ENCODE assay signal across 25 cellular contexts in genomic region chr4:128880662-128881061, GRCh38.
"Had no signal": no experiment of that assay in that cellular context is flagged by ENCODE, and none has a peak within 500 bp of the region (broad histone marks: within the 10 kb centered on the region; RNA-seq: fewer than 3 reads in every experiment).

No MANE protein-coding gene starts in this region.

- H3K9me3 Mint-ChIP-seq: activated naive CD4-positive, alpha-beta T cell treated with anti-CD3 and anti-CD28 coated beads, Interleukin-2, amount 50 U/mL, for 72 hours; activated T-cell treated with anti-CD3 and anti-CD28 coated beads, Interleukin-2, amount 50 U/mL, for 72 hours; central memory CD8-positive, alpha-beta T cell; natural killer cell treated with Interleukin-12 subunit alpha and Interleukin-12 subunit beta and Interleukin-15 and Interleukin-18, amount 100 ng/mL, for 72 hours had no signal

- H3K4me1 Mint-ChIP-seq: activated CD4-positive, alpha-beta T cell treated with anti-CD3 and anti-CD28 coated beads for 36 hours; central memory CD8-positive, alpha-beta T cell had no signal

- H3K4me3 Mint-ChIP-seq: activated CD4-positive, alpha-beta T cell treated with anti-CD3 and anti-CD28 coated beads for 36 hours; activated T-cell treated with anti-CD3 and anti-CD28 coated beads, Interleukin-2, amount 50 U/mL, for 72 hours; central memory CD8-positive, alpha-beta T cell; natural killer cell treated with Interleukin-12 subunit alpha and Interleukin-12 subunit beta and Interleukin-15 and Interleukin-18, amount 100 ng/mL, for 72 hours had no signal

- ATAC-seq: activated CD4-positive, alpha-beta T cell treated with anti-CD3 and anti-CD28 coated beads for 36 hours; activated naive CD4-positive, alpha-beta T cell treated with anti-CD3 and anti-CD28 coated beads, Interleukin-2, amount 50 U/mL, for 72 hours; activated T-cell treated with anti-CD3 and anti-CD28 coated beads, Interleukin-2, amount 50 U/mL, for 72 hours; gastrocnemius medialis; left cardiac atrium; left ventricle myocardium superior; mucosa of descending colon; natural killer cell treated with Interleukin-12 subunit alpha and Interleukin-12 subunit beta and Interleukin-15 and Interleukin-18, amount 100 ng/mL, for 72 hours; stimulated activated naive CD8-positive, alpha-beta T cell treated with anti-CD3 and anti-CD28 coated beads, Interleukin-15, Interleukin-2, amounts not matched to agents 100 U/mL and 50 U/mL, for 24 hours had no signal

- FAIRE-seq: colon, keratinocyte, urothelium cell line had no signal

- H3K27ac Mint-ChIP-seq: activated CD4-positive, alpha-beta T cell treated with anti-CD3 and anti-CD28 coated beads for 36 hours; activated naive CD4-positive, alpha-beta T cell treated with anti-CD3 and anti-CD28 coated beads, Interleukin-2, amount 50 U/mL, for 72 hours; activated T-cell treated with anti-CD3 and anti-CD28 coated beads, Interleukin-2, amount 50 U/mL, for 72 hours; natural killer cell treated with Interleukin-12 subunit alpha and Interleukin-12 subunit beta and Interleukin-15 and Interleukin-18, amount 100 ng/mL, for 72 hours had no signal

- H3K36me3 Mint-ChIP-seq: activated naive CD4-positive, alpha-beta T cell treated with anti-CD3 and anti-CD28 coated beads, Interleukin-2, amount 50 U/mL, for 72 hours had no signal

- H3K27ac ChIP-seq: brain microvascular endothelial cell, esophagus muscularis mucosa, gastrocnemius medialis, hepatocyte, right atrium auricular region, testis had no signal

- H3K4me1 ChIP-seq: esophagus muscularis mucosa, gastrocnemius medialis, right atrium auricular region, testis had no signal

- H3K36me3 ChIP-seq: brain microvascular endothelial cell, esophagus muscularis mucosa, gastrocnemius medialis, right atrium auricular region had no signal

- DNase-seq: activated CD4-positive, alpha-beta T cell treated with anti-CD3 and anti-CD28 coated beads for 36 hours; activated CD4-positive, CD25-positive, alpha-beta regulatory T cell; activated naive CD4-positive, alpha-beta T cell; activated T-cell treated with anti-CD3 and anti-CD28 coated beads for 4 hours; activated T-cell treated with anti-CD3 and anti-CD28 coated beads, Interleukin-2, amount 50 U/mL, for 72 hours; brain microvascular endothelial cell; dermis blood vessel endothelial cell; effector CD4-positive, alpha-beta T cell; gastrocnemius medialis; left cardiac atrium; left ventricle myocardium superior; mucosa of descending colon; stimulated activated CD4-positive, alpha-beta T cell treated with anti-CD3 and anti-CD28 coated beads, Interleukin-2, amount 100 ng/mL, for 48 hours; stimulated activated naive CD8-positive, alpha-beta T cell treated with anti-CD3 and anti-CD28 coated beads, Interleukin-15, Interleukin-2, amounts not matched to agents 100 U/mL and 50 U/mL, for 24 hours; testis; trophoblast cell had no signal

- H3K27me3 ChIP-seq: brain microvascular endothelial cell, esophagus muscularis mucosa, gastrocnemius medialis, hepatocyte, right atrium auricular region, testis had no signal

- H3K4me3 ChIP-seq: esophagus muscularis mucosa, gastrocnemius medialis, hepatocyte, mucosa of descending colon, right atrium auricular region, testis had no signal

- H3K27me3 Mint-ChIP-seq: activated CD4-positive, alpha-beta T cell treated with anti-CD3 and anti-CD28 coated beads for 36 hours; central memory CD8-positive, alpha-beta T cell; natural killer cell treated with Interleukin-12 subunit alpha and Interleukin-12 subunit beta and Interleukin-15 and Interleukin-18, amount 100 ng/mL, for 72 hours had no signal

- H3K9me3 ChIP-seq: esophagus muscularis mucosa, gastrocnemius medialis, mucosa of descending colon, right atrium auricular region, testis had no signal
